In genomic region chr17:7583253-7584109, GRCh38 we compare ENCODE assay signal across 8 cellular contexts. TPM values are rescaled to one million over a fixed set of nuclear protein-coding genes. Genes with fewer than 3 reads are reported as not detected.
DNase-seq lines count a peak whose midpoint lies in the region; ATAC-seq, FAIRE-seq and TF ChIP-seq lines count a peak whose summit lies in the region.

Gene MPDU1, plus strand, starts transcription at chr17:7583852. Its CDS starts 11 bp downstream, at chr17:7583863.

- peak within 1 kb of the TSS; percentile 94 for H3K9ac ChIP-seq in endothelial cell of umbilical vein (replicated peaks; ENCODE audit: extremely low read depth, insufficient read depth, low read length)

- H3K27ac ChIP-seq in OCI-LY7 (ENCODE audit: low read depth, low read length, poor library complexity, severe bottlenecking) (peak within 1 kb of the TSS; percentile 78), endothelial cell of umbilical vein (ENCODE audit: insufficient read depth, low read depth, low read length) (peak within 1 kb of the TSS; percentile 88)

- no peaks in the 10 kb centered on the region for H4K20me1 ChIP-seq in OCI-LY7 (ENCODE audit: insufficient read depth, low read length)
- no peaks in the 10 kb centered on the region for H4K20me1 ChIP-seq in endothelial cell of umbilical vein (replicated peaks; ENCODE audit: control insufficient read depth, extremely low read depth, insufficient read depth, low read length)

- TF ChIP-seq CTCF in OCI-LY7 (conservative IDR thresholded peaks at IDR 0.05; ENCODE audit: low read length) (no peak), endothelial cell of umbilical vein (IDR thresholded peaks at IDR 0.05; ENCODE audit: extremely low read depth in 1 of 2, insufficient read depth in 1 of 2, low read depth in 1 of 2, low read length in 2 of 2) (no peak)

- H3K79me2 ChIP-seq in OCI-LY7 (ENCODE audit: insufficient read depth, low read depth, low read length): peaks cover 5% of the 10 kb centered on the region; the same call in 1 of the 2 replicates
- H3K79me2 ChIP-seq in endothelial cell of umbilical vein (ENCODE audit: control insufficient read depth, insufficient read depth, low read length): peaks cover 27% of the 10 kb centered on the region

- H3K4me1 ChIP-seq in OCI-LY7 (ENCODE audit: insufficient read depth, low read length, poor library complexity, severe bottlenecking) (peaks cover 33% of the 10 kb centered on the region), endothelial cell of umbilical vein (ENCODE audit: control insufficient read depth, extremely low read depth, insufficient read depth, low read length) (peaks cover 32% of the 10 kb centered on the region)

- in situ Hi-C loops in Caki2 (cut with HindIII; ENCODE audit: low pct_unique_long_range_greater_than_20kb, low sequenced_read_pairs): no loop called here

- POLR2A ChIA-PET in OCI-LY7 (lab: Charles Lee) (interaction anchor here (1.0 to 2.6 kb wide), 5 partner anchors 9 to 104 kb away, joined by 3 to 6 read pairs (median 4); partner anchors contain the start of genes FXR2 and TP53), endothelial cell of umbilical vein (lab: Charles Lee) (interaction anchor here (0.9 to 1.4 kb wide), 4 partner anchors 10 to 179 kb away, joined by 3 to 6 read pairs (median 4); partner anchors contain the start of genes TMEM256, TP53 and WRAP53)

- TF ChIP-seq POLR2A in endothelial cell of umbilical vein (IDR thresholded peaks at IDR 0.05; ENCODE audit: low read depth, low read length): peak; percentile 94

- intact Hi-C loops in OCI-LY7 (cut with micrococcal nuclease; ENCODE audit: unreplicated experiment) (no loop called here), endothelial cell of umbilical vein (cut with micrococcal nuclease) (loop anchor here (1.0 kb wide), 2 partner anchors 11 to 99 kb away; partner anchors contain the start of gene POLR2A)

- BruUV-seq in OCI-LY7 (replicated peaks; lab: Mats Ljungman, UMichigan) (TSS peak; percentile 90), endothelial cell of umbilical vein (replicated peaks; lab: Mats Ljungman, UMichigan) (TSS peak; percentile 74)

- peak within 1 kb of the TSS; percentile 88 for H2AFZ ChIP-seq in OCI-LY7 (ENCODE audit: low read length)
- H2AFZ ChIP-seq in endothelial cell of umbilical vein (ENCODE audit: low read depth, low read length): peak within 1 kb of the TSS; percentile 76

- CTCF ChIA-PET in OCI-LY7 (lab: Charles Lee; ENCODE audit: unreplicated experiment): interaction anchor here (0.5 kb wide), 1 partner anchor 30 kb away, joined by 4 read pairs; no protein-coding TSS in a partner anchor
- CTCF ChIA-PET in endothelial cell of umbilical vein (lab: Charles Lee): interaction anchor here (0.9 to 1.6 kb wide), 5 partner anchors 10 to 147 kb away, joined by 4 to 10 read pairs (median 6); partner anchors contain the start of genes FXR2, TP53 and WRAP53

- peak; percentile 55 for ATAC-seq in GM21423 (IDR thresholded peaks at IDR 0.05; ENCODE audit: unreplicated experiment)

- H3K4me2 ChIP-seq in OCI-LY7 (ENCODE audit: low read length): peak within 1 kb of the TSS; percentile 94
- peak within 1 kb of the TSS; percentile 87 for H3K4me2 ChIP-seq in endothelial cell of umbilical vein (ENCODE audit: insufficient read depth, low read length)

- FAIRE-seq in endothelial cell of umbilical vein (lab: Jason Lieb, UNC): peak; percentile 97

- H3K36me3 ChIP-seq in OCI-LY7 (ENCODE audit: insufficient read depth, low read length): peaks cover 64% of the 10 kb centered on the region
- peaks cover 0 to 18% of the 10 kb centered on the region in 2 experiments for H3K36me3 ChIP-seq in endothelial cell of umbilical vein (ENCODE audit: control insufficient read depth in 2 of 2, extremely low read depth in 1 of 2, insufficient read depth in 2 of 2, low read length in 2 of 2)

- peak within 1 kb of the TSS; percentile 75 for H3K4me3 ChIP-seq in OCI-LY7 (ENCODE audit: low read depth, low read length, poor library complexity, severe bottlenecking)
- peak within 1 kb of the TSS; percentile 54 to 90 (median 66) for H3K4me3 ChIP-seq in endothelial cell of umbilical vein (replicated peaks in 1 of 3; ENCODE audit: insufficient read depth in 1 of 3, low read depth in 1 of 3, low read length in 3 of 3)

- no peaks in the 10 kb centered on the region for H3K27me3 ChIP-seq in endothelial cell of umbilical vein (ENCODE audit: control insufficient read depth in 2 of 2, insufficient read depth in 2 of 2, low read length in 2 of 2)

- H3K9me2 ChIP-seq in OCI-LY7 (ENCODE audit: insufficient read depth, low read length): no peaks in the 10 kb centered on the region

- DNase-seq in Caki2 (ENCODE audit: low read depth): peak; percentile 94
- DNase-seq in HuH-7.5 (ENCODE audit: low spot score): peak; percentile 89
- DNase-seq in OCI-LY7 (ENCODE audit: low spot score): peak; percentile 94
- DNase-seq in activated T-cell treated with anti-CD3 and anti-CD28 coated beads for 1 hour (ENCODE audit: low read depth): peak; percentile 93
- peak; percentile 98 for DNase-seq in endothelial cell of umbilical vein (ENCODE audit: low read depth, low spot score)
- peak; percentile 90 for DNase-seq in middle frontal gyrus (ENCODE audit: extremely low spot score, low spot score)
- peak; percentile 92 for DNase-seq in stimulated activated CD8-positive, alpha-beta memory T cell treated with anti-CD3 and anti-CD28 coated beads, Interleukin-2, amount 100 ng/mL, for 48 hours (ENCODE audit: low read depth in 2 of 2)

- no peaks in the 10 kb centered on the region for H3K9me1 ChIP-seq in endothelial cell of umbilical vein (replicated peaks; ENCODE audit: control insufficient read depth, extremely low read depth, insufficient read depth, low read length)

- H3K9me3 ChIP-seq in OCI-LY7 (ENCODE audit: low read length): no peaks in the 10 kb centered on the region
- no peaks in the 10 kb centered on the region for H3K9me3 ChIP-seq in endothelial cell of umbilical vein (replicated peaks; ENCODE audit: control insufficient read depth, insufficient read depth, low read length)

- dilution Hi-C loops in endothelial cell of umbilical vein (cut with MboI; ENCODE audit: extremely low pct_ligation_motif_present, low sequenced_read_pairs): no loop called here

TF ChIP-seq in endothelial cell of umbilical vein, 7 proteins besides CTCF, POLR2A, EP300 and RAD21:
- TF ChIP-seq GATA2 (IDR thresholded peaks at IDR 0.05; ENCODE audit: insufficient read depth, insufficient read length, low read depth, low read length) (no peak), MAX (IDR thresholded peaks at IDR 0.05; ENCODE audit: insufficient read depth, insufficient read length) (peak; percentile 92), POLR2AphosphoS5 (IDR thresholded peaks at IDR 0.05; ENCODE audit: insufficient read depth, low read depth, low read length) (peak; percentile 94), JUN (IDR thresholded peaks at IDR 0.05; ENCODE audit: borderline replicate concordance, insufficient read depth, insufficient read length, low read depth) (no peak)

RNA-seq across cellular contexts. Expression of gene MPDU1, which starts in this region (rescaled TPM):
- 96.4 and 130 TPM in 2 replicates for total RNA-seq in Caki2 (2014; rRNA removed; shearing (Covaris generic); ENCODE audit: low replicate concordance)
- 30.4 and 34.5 TPM in 2 replicates for total RNA-seq in OCI-LY7 (2014; rRNA removed; shearing (Covaris generic))
- 21.3 and 26.1 TPM in 2 replicates for total RNA-seq in OCI-LY7 (2022)
- total RNA-seq in endothelial cell of umbilical vein: 61.2 and 78.0 TPM in 2 replicates
- polyA plus RNA-seq in endothelial cell of umbilical vein: 368 and 384 TPM in 2 replicates
- 232 and 270 TPM in 2 replicates for polyA plus RNA-seq in endothelial cell of umbilical vein (2011; cell fraction: cytosol; rRNA removed)
- polyA plus RNA-seq in endothelial cell of umbilical vein (2011; cell fraction: nucleus; rRNA removed): 167 and 168 TPM in 2 replicates
- 96.5 and 130 TPM in 2 replicates for polyA plus RNA-seq in endothelial cell of umbilical vein (2012)
- polyA minus RNA-seq in endothelial cell of umbilical vein: 198 and 233 TPM in 2 replicates
- 61.6 TPM for polyA minus RNA-seq in endothelial cell of umbilical vein (2011; cell fraction: cytosol; rRNA and poly(A)+ RNA removed)
- 41.7 and 43.4 TPM in 2 replicates for polyA minus RNA-seq in endothelial cell of umbilical vein (2011; cell fraction: nucleus; rRNA and poly(A)+ RNA removed)

Comparison
In these comparisons a context has a peak if more than half of its experiments do, and no peak if none do; other contexts are left out.
1. Peak in every context shown above with its lines: DNase-seq, ATAC-seq, H3K4me3 ChIP-seq and H3K27ac ChIP-seq.